ENCODE assay signal across 25 cellular contexts in the genomic region with DNA sequence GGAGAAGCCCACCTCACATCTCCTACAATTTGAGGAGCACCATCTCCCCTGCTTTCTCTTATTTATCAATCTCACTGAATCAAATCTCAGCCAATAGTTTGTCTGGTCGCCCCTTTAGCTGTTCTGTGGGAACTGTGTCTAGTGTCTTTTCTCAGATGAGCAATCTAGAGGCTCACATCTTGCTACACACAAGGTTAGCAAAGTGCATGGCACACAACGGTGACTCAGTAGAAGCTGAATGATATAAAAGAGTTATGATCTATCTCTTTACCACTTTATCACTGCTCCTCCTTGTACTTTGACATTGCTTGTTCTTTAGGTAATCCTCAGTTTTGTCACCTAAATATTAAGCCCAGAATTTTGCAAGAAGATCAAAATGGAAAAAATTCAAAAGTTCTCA. TPM values are rescaled to one million over a fixed set of nuclear protein-coding genes. Genes with fewer than 3 reads are reported as not detected.
A peak's percentile ranks its signal among the peaks of the same experiment; 100 is the strongest.
DNase-seq lines count a peak whose midpoint lies in the region; ATAC-seq and TF ChIP-seq lines count a peak whose summit lies in the region.
"Had no signal": no experiment of that assay in that cellular context is flagged by ENCODE, and none has a peak within 500 bp of the region (broad histone marks: within the 10 kb centered on the region; RNA-seq: fewer than 3 reads in every experiment).

No MANE protein-coding gene starts in this region.

- intact Hi-C loops in IMR-90 (cut with micrococcal nuclease), result no loop called here

- H3K4me1 ChIP-seq in IMR-90 (ENCODE audit: control insufficient read depth, insufficient read depth, low read length), result no peaks in the 10 kb centered on the region
- H3K4me1 ChIP-seq: breast epithelium, gastroesophageal sphincter, lower lobe of right lung, Peyer's patch had no signal

- no peaks in the 10 kb centered on the region for H4K20me1 ChIP-seq in IMR-90 (ENCODE audit: insufficient read depth, low read length)

- H3K4me1 Mint-ChIP-seq in activated naive CD8-positive, alpha-beta T cell treated with anti-CD3 and anti-CD28 coated beads, Interleukin-2, amount 10 ng/mL, durations not matched to agents 7 days and 5 days, result peaks cover 60% of the 10 kb centered on the region
- H3K4me1 Mint-ChIP-seq in activated naive CD8-positive, alpha-beta T cell treated with anti-CD3 and anti-CD28 coated beads, Interleukin-2, amount 50 U/mL, for 24 hours, result peaks cover 41% of the 10 kb centered on the region

- no peak overlapping the region for H2AK9ac ChIP-seq in IMR-90 (replicated peaks; ENCODE audit: low read depth, low read length, poor library complexity)

- no peak overlapping the region for H3K18ac ChIP-seq in IMR-90 (ENCODE audit: low read depth, low read length)

- H2BK15ac ChIP-seq in IMR-90 (ENCODE audit: low read depth, low read length), result no peak overlapping the region

- H3K14ac ChIP-seq in IMR-90 (replicated peaks; ENCODE audit: low read depth, low read length), result no peak overlapping the region

- peaks cover 23% of the 10 kb centered on the region for H3K36me3 Mint-ChIP-seq in activated naive CD8-positive, alpha-beta T cell treated with anti-CD3 and anti-CD28 coated beads, Interleukin-2, amount 10 ng/mL, durations not matched to agents 7 days and 5 days
- peaks cover 2% of the 10 kb centered on the region for H3K36me3 Mint-ChIP-seq in activated naive CD8-positive, alpha-beta T cell treated with anti-CD3 and anti-CD28 coated beads, Interleukin-2, amount 50 U/mL, for 24 hours (ENCODE audit: low read depth)

- TF ChIP-seq RAD21 in IMR-90 (IDR thresholded peaks at IDR 0.05; ENCODE audit: low read length), result no peak

- H3K27me3 ChIP-seq in IMR-90 (ENCODE audit: control insufficient read depth, insufficient read depth, low read length), result no peaks in the 10 kb centered on the region
- H3K27me3 ChIP-seq: breast epithelium, gastroesophageal sphincter, hepatocyte, Peyer's patch, tibial nerve had no signal

- no CpG with 5 or more reads among the region's 2 CpGs for WGBS in IMR-90 (ENCODE audit: extremely low coverage in 2 of 2, insufficient read length in 1 of 2), 2 experiments

- no peak overlapping the region for H2AK5ac ChIP-seq in IMR-90 (ENCODE audit: low read depth, low read length)

- H4K91ac ChIP-seq in IMR-90 (ENCODE audit: insufficient read depth, low read depth, low read length), result no peak overlapping the region

- no peak overlapping the region for H3K23ac ChIP-seq in IMR-90 (ENCODE audit: low read depth, low read length)

- H3K4me3 Mint-ChIP-seq in activated naive CD8-positive, alpha-beta T cell treated with anti-CD3 and anti-CD28 coated beads, Interleukin-2, amount 10 ng/mL, durations not matched to agents 7 days and 5 days, result no peak overlapping the region
- no peak overlapping the region for H3K4me3 Mint-ChIP-seq in activated naive CD8-positive, alpha-beta T cell treated with anti-CD3 and anti-CD28 coated beads, Interleukin-2, amount 50 U/mL, for 24 hours
- H3K4me3 Mint-ChIP-seq: IgD-negative memory B cell had no signal

- H3K27ac Mint-ChIP-seq in activated naive CD8-positive, alpha-beta T cell treated with anti-CD3 and anti-CD28 coated beads, Interleukin-2, amount 10 ng/mL, durations not matched to agents 7 days and 5 days, result peak overlapping the region; percentile 71
- no peak overlapping the region for H3K27ac Mint-ChIP-seq in activated naive CD8-positive, alpha-beta T cell treated with anti-CD3 and anti-CD28 coated beads, Interleukin-2, amount 50 U/mL, for 24 hours
- H3K27ac Mint-ChIP-seq: IgD-negative memory B cell had no signal

- no peak overlapping the region for H3K4me3 ChIP-seq in IMR-90 (ENCODE audit: insufficient read depth, low read depth, low read length)
- H3K4me3 ChIP-seq: breast epithelium, gastroesophageal sphincter, hepatocyte, lower lobe of right lung, mucosa of descending colon, Peyer's patch, tibial nerve had no signal

- H3K4me2 ChIP-seq in IMR-90 (ENCODE audit: low read depth, low read length), result no peak overlapping the region
- H3K4me2 ChIP-seq: hepatocyte had no signal

- POLR2A ChIA-PET in activated naive CD8-positive, alpha-beta T cell treated with anti-CD3 and anti-CD28 coated beads, Interleukin-2, amount 10 ng/mL, durations not matched to agents 7 days and 5 days (lab: Charles Lee), result interaction anchor here (0.8 kb wide), 1 partner anchor 19 kb away, joined by 4 read pairs; no protein-coding TSS in a partner anchor
- POLR2A ChIA-PET in IMR-90 (lab: Charles Lee; ENCODE audit: unreplicated experiment), result no interaction called here

- H2BK5ac ChIP-seq in IMR-90 (ENCODE audit: low read depth, low read length, poor library complexity, severe bottlenecking), result no peak overlapping the region

- no peak for TF ChIP-seq CTCF in IMR-90 (conservative IDR thresholded peaks at IDR 0.05; ENCODE audit: low read depth, low read length)

- no peak for TF ChIP-seq POLR2A in IMR-90 (IDR thresholded peaks at IDR 0.05; ENCODE audit: low read depth, low read length)

- dilution Hi-C loops in IMR-90 (cut with HindIII; ENCODE audit: low sequenced_read_pairs, unreplicated experiment), result no loop called here

- H2AFZ ChIP-seq in IMR-90 (replicated peaks; ENCODE audit: low read length, poor library complexity), result no peak overlapping the region
- H2AFZ ChIP-seq: hepatocyte had no signal

- DNase-seq in activated naive CD8-positive, alpha-beta T cell treated with anti-CD3 and anti-CD28 coated beads, Interleukin-2, amount 10 ng/mL, durations not matched to agents 7 days and 5 days, result no peak
- DNase-seq in activated naive CD8-positive, alpha-beta T cell treated with anti-CD3 and anti-CD28 coated beads, Interleukin-2, amount 50 U/mL, for 24 hours, result no peak
- peak; percentile 9 for DNase-seq in IMR-90
- peak; percentile 34 for DNase-seq in amniotic epithelial cell (ENCODE audit: low read depth)
- DNase-seq in activated T-cell treated with anti-CD3 and anti-CD28 coated beads for 4 hours, result no peak
- DNase-seq: activated gamma-delta T cell; activated T-cell treated with anti-CD3 and anti-CD28 coated beads, Interleukin-2, amount 50 U/mL, for 1 hour; amygdala; GF-D8; lower lobe of right lung; mucosa of descending colon; NCI-H1048; NCI-H2107; Peyer's patch; SHP77 treated with DMSO at 0.1 percent for 48 hours; stimulated activated CD4-positive, alpha-beta T cell treated with anti-CD3 and anti-CD28 coated beads, Interleukin-4, amount 100 ng/mL, for 4 hours; WERI-Rb-1 had no signal

- no peaks in the 10 kb centered on the region for H3K9me3 Mint-ChIP-seq in activated naive CD8-positive, alpha-beta T cell treated with anti-CD3 and anti-CD28 coated beads, Interleukin-2, amount 10 ng/mL, durations not matched to agents 7 days and 5 days
- H3K9me3 Mint-ChIP-seq in activated naive CD8-positive, alpha-beta T cell treated with anti-CD3 and anti-CD28 coated beads, Interleukin-2, amount 50 U/mL, for 24 hours, result no peaks in the 10 kb centered on the region
- H3K9me3 Mint-ChIP-seq: IgD-negative memory B cell had no signal

- CTCF ChIA-PET in IMR-90 (lab: Yijun Ruan, JAX), result no interaction called here

- in situ Hi-C loops in IMR-90 (cut with MboI; ENCODE audit: low sequenced_read_pairs), result no loop called here

- H3K79me1 ChIP-seq in IMR-90 (ENCODE audit: low read depth in 1 of 2, low read length in 2 of 2), result no peaks in the 10 kb centered on the region

- H3K9me1 ChIP-seq in IMR-90 (ENCODE audit: insufficient read depth, low read length), result no peaks in the 10 kb centered on the region

- H2BK20ac ChIP-seq in IMR-90 (ENCODE audit: low read depth, low read length), result no peak overlapping the region

- H3K9ac ChIP-seq in IMR-90 (ENCODE audit: low read depth, low read length), result no peak overlapping the region

- H2BK120ac ChIP-seq in IMR-90 (ENCODE audit: low read depth, low read length), result no peak overlapping the region

- no peak overlapping the region for H3K4ac ChIP-seq in IMR-90 (ENCODE audit: low read depth, low read length)

- H3K56ac ChIP-seq in IMR-90 (ENCODE audit: extremely low read depth, insufficient read depth, low read length), result no peak overlapping the region

- no peaks in the 10 kb centered on the region for H3K27me3 Mint-ChIP-seq in activated naive CD8-positive, alpha-beta T cell treated with anti-CD3 and anti-CD28 coated beads, Interleukin-2, amount 10 ng/mL, durations not matched to agents 7 days and 5 days
- no peaks in the 10 kb centered on the region for H3K27me3 Mint-ChIP-seq in activated naive CD8-positive, alpha-beta T cell treated with anti-CD3 and anti-CD28 coated beads, Interleukin-2, amount 50 U/mL, for 24 hours
- H3K27me3 Mint-ChIP-seq: IgD-negative memory B cell had no signal

- H4K8ac ChIP-seq in IMR-90 (ENCODE audit: low read depth in 2 of 2, low read length in 2 of 2), result no peak overlapping the region

- no peaks in the 10 kb centered on the region for H3K36me3 ChIP-seq in IMR-90 (ENCODE audit: control insufficient read depth, insufficient read depth, low read length)
- H3K36me3 ChIP-seq: breast epithelium, lower lobe of right lung, Peyer's patch, WERI-Rb-1 had no signal

- H3K27ac ChIP-seq in IMR-90 (ENCODE audit: insufficient read depth, low read length), result no peak overlapping the region
- H3K27ac ChIP-seq: breast epithelium, gastroesophageal sphincter, hepatocyte, lower lobe of right lung, Peyer's patch, tibial nerve, WERI-Rb-1 had no signal

- no TSS peak for BruUV-seq in IMR-90 (replicated peaks; lab: Mats Ljungman, UMichigan)

- no peaks in the 10 kb centered on the region for H3K9me3 ChIP-seq in IMR-90 (ENCODE audit: control insufficient read depth, insufficient read depth, low read length)
- H3K9me3 ChIP-seq: breast epithelium, gastroesophageal sphincter, lower lobe of right lung, mucosa of descending colon, Peyer's patch, tibial nerve had no signal

- ATAC-seq in activated naive CD8-positive, alpha-beta T cell treated with anti-CD3 and anti-CD28 coated beads, Interleukin-2, amount 10 ng/mL, durations not matched to agents 7 days and 5 days (ENCODE audit: low read depth), result no peak
- ATAC-seq in activated naive CD8-positive, alpha-beta T cell treated with anti-CD3 and anti-CD28 coated beads, Interleukin-2, amount 50 U/mL, for 24 hours, result no peak
- ATAC-seq in IMR-90 (ENCODE audit: low read depth), result no peak
- ATAC-seq in HG02678 (IDR thresholded peaks at IDR 0.05; ENCODE audit: unreplicated experiment), result no peak
- ATAC-seq in GM18909 (IDR thresholded peaks at IDR 0.05; ENCODE audit: poor library complexity, unreplicated experiment), result no peak
- ATAC-seq: gastroesophageal sphincter, lower lobe of right lung, mucosa of descending colon had no signal

- H4K5ac ChIP-seq in IMR-90 (ENCODE audit: low read depth, low read length), result no peak overlapping the region

RNA-seq across cellular contexts. Expression of gene COLQ, which starts 16.8 kb away (rescaled TPM):
- total RNA-seq in activated naive CD8-positive, alpha-beta T cell treated with anti-CD3 and anti-CD28 coated beads, Interleukin-2, amount 10 ng/mL, durations not matched to agents 7 days and 5 days, result 1 to 10 TPM; 3.5 to 4.1 TPM
- under 0.01 and 0.18 TPM in 2 replicates for total RNA-seq in IMR-90 (2012; rRNA removed)
- polyA plus RNA-seq in IMR-90 (2012; rRNA removed), result 0.65 and 1.0 TPM in 2 replicates
- 0.21 and 0.30 TPM in 2 replicates for polyA plus RNA-seq in IMR-90 (2012; cell fraction: cytosol; rRNA removed)
- 5.7 and 6.6 TPM in 2 replicates for polyA plus RNA-seq in IMR-90 (2012; cell fraction: nucleus; rRNA removed; ENCODE audit: low replicate concordance)
- total RNA-seq: H4 had no signal
- polyA plus RNA-seq: IgD-negative memory B cell had no signal

Comparison
In these comparisons a context has a peak if more than half of its experiments do, and no peak if none do; other contexts are left out.
1. DNase-seq: peak in IMR-90 (single experiment) and amniotic epithelial cell (single experiment); none in activated naive CD8-positive, alpha-beta T cell treated with anti-CD3 and anti-CD28 coated beads, Interleukin-2, amount 10 ng/mL, durations not matched to agents 7 days and 5 days (single experiment), activated naive CD8-positive, alpha-beta T cell treated with anti-CD3 and anti-CD28 coated beads, Interleukin-2, amount 50 U/mL, for 24 hours (single experiment) and activated T-cell treated with anti-CD3 and anti-CD28 coated beads for 4 hours (single experiment).